Comparison of ENCODE assay signal across 8 cellular contexts in the genomic region with DNA sequence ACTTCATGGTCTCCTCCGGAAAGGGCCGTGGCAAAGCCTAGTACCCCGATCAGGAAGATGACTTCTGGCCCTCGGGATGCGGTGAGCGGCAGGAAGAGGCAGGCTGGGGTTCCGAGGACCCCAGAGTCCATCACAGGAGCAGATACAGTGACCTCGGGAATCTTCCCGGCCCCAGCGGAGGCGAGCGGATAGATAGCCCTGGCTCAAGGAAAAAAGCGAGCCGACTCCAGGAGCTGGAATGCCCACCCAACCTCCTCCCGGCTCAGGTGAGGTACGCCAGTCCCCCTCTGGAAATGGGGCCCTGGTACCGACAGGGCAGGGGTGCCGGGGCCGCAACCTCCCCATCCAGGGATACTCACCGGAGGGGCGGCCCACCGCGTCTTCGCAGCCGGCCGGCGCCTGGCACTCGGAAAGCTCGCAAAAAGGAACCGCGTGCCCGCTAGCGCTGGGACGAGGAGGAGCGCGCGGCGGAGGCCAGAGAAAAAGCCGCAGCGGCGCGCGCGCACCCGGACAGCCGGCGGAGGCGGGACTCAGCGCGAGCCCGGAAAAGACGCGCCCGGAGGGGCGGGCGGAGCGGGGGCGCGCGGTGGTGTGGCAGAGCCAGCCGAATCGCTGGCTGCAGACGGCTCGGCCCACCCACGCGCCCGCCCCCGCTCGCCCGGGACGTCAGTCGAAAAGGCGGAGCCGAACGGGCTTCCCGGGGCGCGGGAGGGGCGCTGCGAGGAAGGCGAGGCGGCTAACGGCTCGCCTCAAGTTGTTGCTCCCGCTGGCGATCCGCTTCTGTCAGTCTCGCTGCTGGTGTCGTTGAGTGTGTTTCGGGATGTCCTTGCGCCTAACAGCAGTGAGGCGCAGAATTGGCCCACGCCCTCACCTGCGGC. TPM values are rescaled to one million over a fixed set of nuclear protein-coding genes. Genes with fewer than 3 reads are reported as not detected.
DNase-seq lines count a peak whose midpoint lies in the region; ATAC-seq and TF ChIP-seq lines count a peak whose summit lies in the region.

A gene (minus strand): TSS at position 478 of the 878 bp plus-strand sequence. CDS start 49,894 bp downstream, outside the sequence.

- H3K27me3 ChIP-seq in DND-41 (ENCODE audit: insufficient read depth, low read length, poor library complexity) (no peaks in the 10 kb centered on the region), GM23338 (ENCODE audit: insufficient read depth) (0 out of 2 replicates have a peak, but pooled peaks cover 7% of the 10 kb centered on the region)

- no peaks in the 10 kb centered on the region for H3K9me3 Mint-ChIP-seq in GM23338
- H3K9me3 Mint-ChIP-seq in nephron, result no peaks in the 10 kb centered on the region

- H3K36me3 ChIP-seq in DND-41 (ENCODE audit: insufficient read depth, low read length) (no peaks in the 10 kb centered on the region), GM23338 (ENCODE audit: insufficient read depth) (no peaks in the 10 kb centered on the region)

- no peaks in the 10 kb centered on the region for H3K9me3 ChIP-seq in DND-41 (ENCODE audit: insufficient read depth, low read length, severe bottlenecking)

- TF ChIP-seq CTCF in DND-41 (IDR thresholded peaks at IDR 0.05; ENCODE audit: borderline replicate concordance, extremely low read depth, low read length, poor library complexity, severe bottlenecking), result no peak
- no peak for TF ChIP-seq CTCF in GM23338 (conservative IDR thresholded peaks at IDR 0.05; ENCODE audit: low read depth in 2 of 2)
- TF ChIP-seq CTCF in fibroblast of pulmonary artery (IDR thresholded peaks at IDR 0.05; ENCODE audit: low read length, missing control alignments), result no peak
- no peak for TF ChIP-seq CTCF in nephron (IDR thresholded peaks at IDR 0.05; ENCODE audit: unreplicated experiment in 3 of 3)

- H3K4me1 Mint-ChIP-seq in GM23338 (peaks cover 6% of the 10 kb centered on the region), nephron (peaks cover 41% of the 10 kb centered on the region)

- H3K9me2 ChIP-seq in GM23338 (ENCODE audit: insufficient read depth), result no peaks in the 10 kb centered on the region

- H3K27me3 Mint-ChIP-seq in GM23338 (ENCODE audit: insufficient read depth, low read depth, poor library complexity) (peaks cover 3% of the 10 kb centered on the region), nephron (ENCODE audit: low read depth) (no peaks in the 10 kb centered on the region)

- H3F3A ChIP-seq in GM23338 (replicated peaks; ENCODE audit: low read depth), result no peaks in the 10 kb centered on the region

- H3K27ac ChIP-seq in DND-41 (ENCODE audit: low read length), result peak within 1 kb of the TSS; percentile 87
- peak within 1 kb of the TSS; percentile 39; the same call in 1 of the 2 replicates for H3K27ac ChIP-seq in GM23338 (ENCODE audit: low read depth)

- H2AFZ ChIP-seq in DND-41 (ENCODE audit: low read depth, low read length), result peak within 1 kb of the TSS; percentile 98
- H2AFZ ChIP-seq in GM23338, result peak within 1 kb of the TSS; percentile 74; the same call in 1 of the 2 replicates

- H4K20me1 ChIP-seq in DND-41 (ENCODE audit: insufficient read depth, low read length) (no peaks in the 10 kb centered on the region; the same call in 1 of the 2 replicates), GM23338 (replicated peaks; ENCODE audit: insufficient read depth) (no peaks in the 10 kb centered on the region)

- peak within 1 kb of the TSS; percentile 82 for H3K4me2 ChIP-seq in DND-41 (ENCODE audit: insufficient read depth, low read length)
- peak within 1 kb of the TSS; percentile 88 for H3K4me2 ChIP-seq in GM23338

- H3K9ac ChIP-seq in DND-41 (ENCODE audit: low read depth, low read length), result peak within 1 kb of the TSS; percentile 78

- H3K4me3 ChIP-seq in DND-41 (ENCODE audit: low read depth in 1 of 2, low read length in 2 of 2) (peak within 1 kb of the TSS; percentile 72 to 93), GM23338 (peak within 1 kb of the TSS; percentile 75), fibroblast of pulmonary artery (replicated peaks; ENCODE audit: low read depth, low read length) (peak within 1 kb of the TSS; percentile 89)

- H3K36me3 Mint-ChIP-seq in GM23338 (ENCODE audit: low read depth) (peaks cover 5% of the 10 kb centered on the region; the same call in 2 of the 3 replicates), nephron (ENCODE audit: low read depth) (peaks cover 14% of the 10 kb centered on the region)

- ATAC-seq in DND-41 (ENCODE audit: insufficient read depth, low read depth) (peak; percentile 91), GM23338 (peak; percentile 93)
- ATAC-seq in stimulated activated naive CD8-positive, alpha-beta T cell treated with anti-CD3 and anti-CD28 coated beads, Interleukin-15, Interleukin-2, amounts not matched to agents 100 U/mL and 50 U/mL, for 24 hours, result peak; percentile 77

- H3K27ac Mint-ChIP-seq in GM23338 (peak within 1 kb of the TSS; percentile 90), nephron (peak within 1 kb of the TSS; percentile 83 to 93 (median 86))

- H3K4me1 ChIP-seq in DND-41 (ENCODE audit: insufficient read depth, low read length) (peaks cover 38% of the 10 kb centered on the region), GM23338 (ENCODE audit: insufficient read depth) (peaks cover 9% of the 10 kb centered on the region)

- H3K79me2 ChIP-seq in DND-41 (ENCODE audit: insufficient read depth, low read length) (peaks cover 48% of the 10 kb centered on the region), GM23338 (replicated peaks; ENCODE audit: insufficient read depth) (peaks cover 43% of the 10 kb centered on the region)

- peak within 1 kb of the TSS; percentile 98 for H3K4me3 Mint-ChIP-seq in GM23338
- peak within 1 kb of the TSS; percentile 90 to 96 (median 93) for H3K4me3 Mint-ChIP-seq in nephron

- peak; percentile 87 for DNase-seq in DND-41
- peak; percentile 81 for DNase-seq in GM23338 (ENCODE audit: low spot score)
- DNase-seq in LoVo (ENCODE audit: low spot score), result peak; percentile 76
- DNase-seq in SHP77 treated with DMSO at 0.1 percent for 48 hours (lab: John Stamatoyannopoulos, UW), result peak; percentile 39
- peak; percentile 79 for DNase-seq in activated effector memory CD4-positive, alpha-beta T cell treated with Interleukin-2 at 50 U/mL for 16 hours
- DNase-seq in fibroblast of pulmonary artery (ENCODE audit: low read depth), result peak; percentile 85
- DNase-seq in stimulated activated naive CD8-positive, alpha-beta T cell treated with anti-CD3 and anti-CD28 coated beads, Interleukin-15, Interleukin-2, amounts not matched to agents 100 U/mL and 50 U/mL, for 24 hours, result peak; percentile 88

TF ChIP-seq in GM23338, 12 proteins besides CTCF, POLR2A, EP300 and RAD21 (continues in another document):
- no peak for TF ChIP-seq ZNF114 (CRISPR knock-in tag; IDR thresholded peaks at IDR 0.05)
- TF ChIP-seq EZH2phosphoT487 (IDR thresholded peaks at IDR 0.05; ENCODE audit: unreplicated experiment), result no peak
- peak; percentile 42; the same call in 1 of the 2 replicates for TF ChIP-seq CREB1 (CRISPR knock-in tag; IDR thresholded peaks at IDR 0.05; ENCODE audit: low read depth)
- no peak for TF ChIP-seq ZNF331 (CRISPR knock-in tag; IDR thresholded peaks at IDR 0.05; ENCODE audit: low read depth)
- no peak for TF ChIP-seq NANOG (IDR thresholded peaks at IDR 0.05; ENCODE audit: borderline replicate concordance)
- TF ChIP-seq, protein P1, sequence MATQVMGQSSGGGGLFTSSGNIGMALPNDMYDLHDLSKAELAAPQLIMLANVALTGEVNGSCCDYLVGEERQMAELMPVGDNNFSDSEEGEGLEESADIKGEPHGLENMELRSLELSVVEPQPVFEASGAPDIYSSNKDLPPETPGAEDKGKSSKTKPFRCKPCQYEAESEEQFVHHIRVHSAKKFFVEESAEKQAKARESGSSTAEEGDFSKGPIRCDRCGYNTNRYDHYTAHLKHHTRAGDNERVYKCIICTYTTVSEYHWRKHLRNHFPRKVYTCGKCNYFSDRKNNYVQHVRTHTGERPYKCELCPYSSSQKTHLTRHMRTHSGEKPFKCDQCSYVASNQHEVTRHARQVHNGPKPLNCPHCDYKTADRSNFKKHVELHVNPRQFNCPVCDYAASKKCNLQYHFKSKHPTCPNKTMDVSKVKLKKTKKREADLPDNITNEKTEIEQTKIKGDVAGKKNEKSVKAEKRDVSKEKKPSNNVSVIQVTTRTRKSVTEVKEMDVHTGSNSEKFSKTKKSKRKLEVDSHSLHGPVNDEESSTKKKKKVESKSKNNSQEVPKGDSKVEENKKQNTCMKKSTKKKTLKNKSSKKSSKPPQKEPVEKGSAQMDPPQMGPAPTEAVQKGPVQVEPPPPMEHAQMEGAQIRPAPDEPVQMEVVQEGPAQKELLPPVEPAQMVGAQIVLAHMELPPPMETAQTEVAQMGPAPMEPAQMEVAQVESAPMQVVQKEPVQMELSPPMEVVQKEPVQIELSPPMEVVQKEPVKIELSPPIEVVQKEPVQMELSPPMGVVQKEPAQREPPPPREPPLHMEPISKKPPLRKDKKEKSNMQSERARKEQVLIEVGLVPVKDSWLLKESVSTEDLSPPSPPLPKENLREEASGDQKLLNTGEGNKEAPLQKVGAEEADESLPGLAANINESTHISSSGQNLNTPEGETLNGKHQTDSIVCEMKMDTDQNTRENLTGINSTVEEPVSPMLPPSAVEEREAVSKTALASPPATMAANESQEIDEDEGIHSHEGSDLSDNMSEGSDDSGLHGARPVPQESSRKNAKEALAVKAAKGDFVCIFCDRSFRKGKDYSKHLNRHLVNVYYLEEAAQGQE (IDR thresholded peaks at IDR 0.05; ENCODE audit: unreplicated experiment), result no peak
- no peak for TF ChIP-seq STAT1 (IDR thresholded peaks at IDR 0.05; ENCODE audit: unreplicated experiment)
- TF ChIP-seq, protein P2, sequence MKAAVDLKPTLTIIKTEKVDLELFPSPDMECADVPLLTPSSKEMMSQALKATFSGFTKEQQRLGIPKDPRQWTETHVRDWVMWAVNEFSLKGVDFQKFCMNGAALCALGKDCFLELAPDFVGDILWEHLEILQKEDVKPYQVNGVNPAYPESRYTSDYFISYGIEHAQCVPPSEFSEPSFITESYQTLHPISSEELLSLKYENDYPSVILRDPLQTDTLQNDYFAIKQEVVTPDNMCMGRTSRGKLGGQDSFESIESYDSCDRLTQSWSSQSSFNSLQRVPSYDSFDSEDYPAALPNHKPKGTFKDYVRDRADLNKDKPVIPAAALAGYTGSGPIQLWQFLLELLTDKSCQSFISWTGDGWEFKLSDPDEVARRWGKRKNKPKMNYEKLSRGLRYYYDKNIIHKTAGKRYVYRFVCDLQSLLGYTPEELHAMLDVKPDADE (IDR thresholded peaks at IDR 0.05), result no peak
- peak; percentile 48; the same call in 1 of the 2 replicates for TF ChIP-seq POLR2AphosphoS5 (IDR thresholded peaks at IDR 0.05; ENCODE audit: low read depth)
- no peak for TF ChIP-seq JUNB (IDR thresholded peaks at IDR 0.05; ENCODE audit: unreplicated experiment)
- TF ChIP-seq EZH2 (IDR thresholded peaks at IDR 0.05; ENCODE audit: low read depth, unreplicated experiment), result no peak

RNA-seq across cellular contexts. Expression of the gene that starts here (rescaled TPM):
- total RNA-seq in GM23338 (2014; rRNA removed; shearing (Covaris generic)), result 70.1 and 76.3 TPM in 2 replicates
- 17.8 and 19.2 TPM in 2 replicates for polyA plus RNA-seq in GM23338 (2016; fragmentation: Nextera tagmentation; extraction: Ambion mirVana)

Comparison
In these comparisons a context has a peak if more than half of its experiments do, and no peak if none do; other contexts are left out.
1. Peak in every context shown above with its lines: DNase-seq, ATAC-seq, H3K4me3 ChIP-seq and H3K27ac ChIP-seq.